In the genomic region with DNA sequence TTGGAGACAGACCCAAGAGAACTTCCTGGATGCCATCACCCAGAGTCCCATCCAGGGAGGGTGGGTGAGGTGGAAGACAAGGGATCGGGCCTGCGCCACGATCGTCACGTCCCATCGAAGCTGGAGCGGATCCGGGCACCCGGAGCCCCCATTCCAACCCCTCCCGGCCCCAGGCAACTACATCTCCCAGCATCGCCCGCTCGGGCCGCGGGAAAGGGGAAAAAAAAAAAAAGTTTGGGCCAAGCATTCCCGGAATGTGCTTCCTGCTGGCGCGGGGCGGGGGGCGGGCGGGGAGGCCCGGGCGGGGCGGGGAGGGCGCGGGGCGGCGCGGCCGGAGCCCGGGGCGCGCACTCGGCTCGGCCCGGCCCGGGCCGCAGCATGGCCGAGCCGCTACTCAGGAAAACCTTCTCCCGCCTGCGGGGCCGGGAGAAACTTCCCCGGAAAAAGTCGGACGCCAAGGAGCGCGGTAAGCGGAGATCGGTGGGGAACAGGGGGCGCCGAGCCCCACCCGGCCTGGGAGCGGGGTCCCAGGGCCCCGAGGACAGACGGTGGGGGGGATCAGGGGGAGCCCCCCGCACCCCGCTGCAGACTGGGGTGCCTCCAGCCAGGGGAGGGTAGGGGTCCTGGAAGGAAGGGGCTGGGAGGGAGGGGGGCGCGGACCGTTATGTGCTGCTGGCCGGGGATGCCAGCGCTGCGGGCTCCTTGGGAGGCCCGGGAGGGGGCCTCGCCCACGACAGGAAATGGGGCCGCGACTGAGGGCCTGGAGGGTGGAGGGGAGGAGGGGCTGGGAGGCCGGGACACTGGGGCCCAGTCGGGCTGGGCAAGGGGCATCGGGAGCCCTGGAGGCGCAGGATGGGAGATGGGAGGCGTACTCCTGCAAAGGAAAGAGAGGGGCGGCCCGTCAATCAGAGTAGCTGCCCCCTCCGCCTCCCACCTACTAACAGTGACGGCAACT, we compare ENCODE assay signal across 8 cellular contexts. TPM values are rescaled to one million over a fixed set of nuclear protein-coding genes. Genes with fewer than 3 reads are reported as not detected.
DNase-seq lines count a peak whose midpoint lies in the region; ATAC-seq lines count a peak whose summit lies in the region.

A gene with protein sequence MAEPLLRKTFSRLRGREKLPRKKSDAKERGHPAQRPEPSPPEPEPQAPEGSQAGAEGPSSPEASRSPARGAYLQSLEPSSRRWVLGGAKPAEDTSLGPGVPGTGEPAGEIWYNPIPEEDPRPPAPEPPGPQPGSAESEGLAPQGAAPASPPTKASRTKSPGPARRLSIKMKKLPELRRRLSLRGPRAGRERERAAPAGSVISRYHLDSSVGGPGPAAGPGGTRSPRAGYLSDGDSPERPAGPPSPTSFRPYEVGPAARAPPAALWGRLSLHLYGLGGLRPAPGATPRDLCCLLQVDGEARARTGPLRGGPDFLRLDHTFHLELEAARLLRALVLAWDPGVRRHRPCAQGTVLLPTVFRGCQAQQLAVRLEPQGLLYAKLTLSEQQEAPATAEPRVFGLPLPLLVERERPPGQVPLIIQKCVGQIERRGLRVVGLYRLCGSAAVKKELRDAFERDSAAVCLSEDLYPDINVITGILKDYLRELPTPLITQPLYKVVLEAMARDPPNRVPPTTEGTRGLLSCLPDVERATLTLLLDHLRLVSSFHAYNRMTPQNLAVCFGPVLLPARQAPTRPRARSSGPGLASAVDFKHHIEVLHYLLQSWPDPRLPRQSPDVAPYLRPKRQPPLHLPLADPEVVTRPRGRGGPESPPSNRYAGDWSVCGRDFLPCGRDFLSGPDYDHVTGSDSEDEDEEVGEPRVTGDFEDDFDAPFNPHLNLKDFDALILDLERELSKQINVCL (plus strand): TSS at position 346 of the 955 bp plus-strand sequence. CDS start 33 bp downstream, at position 379.

- H3K4me1 Mint-ChIP-seq in T-helper 2 cell treated with Interferon-gamma antibody and Interleukin-4, amounts not matched to agents 5 μg/mL and 100 μg/mL, for 36 hours (ENCODE audit: low read depth) = peaks cover 8% of the 10 kb centered on the region
- H3K4me1 Mint-ChIP-seq in activated naive CD8-positive, alpha-beta T cell treated with anti-CD3 and anti-CD28 coated beads, Interleukin-2, amount 50 U/mL, for 24 hours = peaks cover 11% of the 10 kb centered on the region

- H3K27ac Mint-ChIP-seq in T-helper 2 cell treated with Interferon-gamma antibody and Interleukin-4, amounts not matched to agents 5 μg/mL and 100 μg/mL, for 36 hours = no peak within 1 kb of the TSS
- peak within 1 kb of the TSS; percentile 91 for H3K27ac Mint-ChIP-seq in activated naive CD8-positive, alpha-beta T cell treated with anti-CD3 and anti-CD28 coated beads, Interleukin-2, amount 50 U/mL, for 24 hours

- H3K9ac ChIP-seq in rectal smooth muscle tissue (ENCODE audit: low read length) = peak within 1 kb of the TSS; percentile 73

- peaks cover 10% of the 10 kb centered on the region for H3K36me3 ChIP-seq in rectal smooth muscle tissue (ENCODE audit: control insufficient read depth, insufficient read depth, low read length)

- peak within 1 kb of the TSS; percentile 73 for H3K4me3 ChIP-seq in rectal smooth muscle tissue (ENCODE audit: low read length)

- peak within 1 kb of the TSS; percentile 74 for H3K4me3 Mint-ChIP-seq in T-helper 2 cell treated with Interferon-gamma antibody and Interleukin-4, amounts not matched to agents 5 μg/mL and 100 μg/mL, for 36 hours
- peak within 1 kb of the TSS; percentile 72 for H3K4me3 Mint-ChIP-seq in activated naive CD8-positive, alpha-beta T cell treated with anti-CD3 and anti-CD28 coated beads, Interleukin-2, amount 50 U/mL, for 24 hours

- H3K36me3 Mint-ChIP-seq in T-helper 2 cell treated with Interferon-gamma antibody and Interleukin-4, amounts not matched to agents 5 μg/mL and 100 μg/mL, for 36 hours (ENCODE audit: low read depth) = no peaks in the 10 kb centered on the region
- peaks cover 4% of the 10 kb centered on the region for H3K36me3 Mint-ChIP-seq in activated naive CD8-positive, alpha-beta T cell treated with anti-CD3 and anti-CD28 coated beads, Interleukin-2, amount 50 U/mL, for 24 hours (ENCODE audit: low read depth)

- H3K9me3 Mint-ChIP-seq in T-helper 2 cell treated with Interferon-gamma antibody and Interleukin-4, amounts not matched to agents 5 μg/mL and 100 μg/mL, for 36 hours = peaks cover 18% of the 10 kb centered on the region
- peaks cover 21% of the 10 kb centered on the region for H3K9me3 Mint-ChIP-seq in activated naive CD8-positive, alpha-beta T cell treated with anti-CD3 and anti-CD28 coated beads, Interleukin-2, amount 50 U/mL, for 24 hours

- intact Hi-C loops in left ventricle myocardium superior (cut with micrococcal nuclease) = no loop called here

- peak within 1 kb of the TSS; percentile 89 for H3K27ac ChIP-seq in rectal smooth muscle tissue (ENCODE audit: low read depth, low read length)

- H3K27me3 ChIP-seq in rectal smooth muscle tissue (ENCODE audit: control insufficient read depth, insufficient read depth, low read length) = no peaks in the 10 kb centered on the region

- H3K27me3 Mint-ChIP-seq in T-helper 2 cell treated with Interferon-gamma antibody and Interleukin-4, amounts not matched to agents 5 μg/mL and 100 μg/mL, for 36 hours (ENCODE audit: low read depth) = peaks cover 18% of the 10 kb centered on the region
- H3K27me3 Mint-ChIP-seq in activated naive CD8-positive, alpha-beta T cell treated with anti-CD3 and anti-CD28 coated beads, Interleukin-2, amount 50 U/mL, for 24 hours = peaks cover 14% of the 10 kb centered on the region

- DNase-seq in T-helper 2 cell treated with Interferon-gamma antibody and Interleukin-4, amounts not matched to agents 5 μg/mL and 100 μg/mL, for 36 hours (ENCODE audit: low spot score) = peak; percentile 28
- DNase-seq in T-helper 2 cell = no peak
- peak; percentile 58 for DNase-seq in activated naive CD8-positive, alpha-beta T cell treated with anti-CD3 and anti-CD28 coated beads, Interleukin-2, amount 50 U/mL, for 24 hours
- peak; percentile 72 for DNase-seq in left ventricle myocardium superior
- no peak for DNase-seq in SHP77 treated with DMSO at 0.1 percent for 48 hours (lab: John Stamatoyannopoulos, UW)

- ATAC-seq in activated naive CD8-positive, alpha-beta T cell treated with anti-CD3 and anti-CD28 coated beads, Interleukin-2, amount 50 U/mL, for 24 hours = peak; percentile 62
- ATAC-seq in left ventricle myocardium superior (peak; percentile 81), HG03159 (IDR thresholded peaks at IDR 0.05; ENCODE audit: unreplicated experiment) (no peak), GM18909 (IDR thresholded peaks at IDR 0.05; ENCODE audit: poor library complexity, unreplicated experiment) (no peak)

- peaks cover 6% of the 10 kb centered on the region for H3K4me1 ChIP-seq in rectal smooth muscle tissue (ENCODE audit: control insufficient read depth, insufficient read depth, low read length)

RNA-seq across cellular contexts. Expression of the gene that starts here (rescaled TPM):
- total RNA-seq in left ventricle myocardium superior = 15.1 TPM

Comparison
In these comparisons a context has a peak if more than half of its experiments do, and no peak if none do; other contexts are left out.
1. DNase-seq: peak in T-helper 2 cell treated with Interferon-gamma antibody and Interleukin-4, amounts not matched to agents 5 μg/mL and 100 μg/mL, for 36 hours (single experiment), activated naive CD8-positive, alpha-beta T cell treated with anti-CD3 and anti-CD28 coated beads, Interleukin-2, amount 50 U/mL, for 24 hours (single experiment) and left ventricle myocardium superior (single experiment); none in T-helper 2 cell (0 of 5) and SHP77 treated with DMSO at 0.1 percent for 48 hours (single experiment).
2. ATAC-seq: peak in activated naive CD8-positive, alpha-beta T cell treated with anti-CD3 and anti-CD28 coated beads, Interleukin-2, amount 50 U/mL, for 24 hours (single experiment) and left ventricle myocardium superior (single experiment); none in HG03159 (single experiment) and GM18909 (single experiment).